In the genomic region with DNA sequence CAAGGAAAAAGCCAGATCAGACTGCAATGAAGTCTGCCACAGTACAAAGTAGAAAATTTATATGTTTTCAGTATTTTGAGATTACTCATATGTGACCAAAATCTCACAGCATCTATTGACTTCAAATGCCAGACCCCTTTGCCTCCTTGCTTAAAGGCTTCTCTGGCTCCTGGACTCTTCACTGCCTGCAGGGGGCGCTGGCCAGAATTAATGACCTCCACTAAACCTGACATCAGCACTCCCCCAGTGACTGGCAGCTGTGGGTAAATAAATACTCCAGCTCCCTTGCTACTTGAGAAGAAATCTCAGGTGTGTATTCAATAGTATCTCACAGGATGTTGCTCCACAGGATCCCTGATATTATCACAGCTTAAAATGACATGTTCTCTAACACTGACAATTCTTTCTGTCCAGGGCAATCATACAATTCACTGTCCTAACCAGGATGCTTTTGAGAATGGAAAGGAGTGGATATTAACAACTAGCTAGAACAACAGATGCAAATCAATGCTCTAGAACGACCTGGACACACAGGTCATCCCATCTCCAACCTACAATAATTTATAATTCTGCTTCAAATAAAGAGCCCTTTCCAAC, we compare ENCODE assay signal across 8 cellular contexts. TPM values are rescaled to one million over a fixed set of nuclear protein-coding genes. Genes with fewer than 3 reads are reported as not detected.
DNase-seq lines count a peak whose midpoint lies in the region; ATAC-seq and TF ChIP-seq lines count a peak whose summit lies in the region.

No MANE protein-coding gene starts in this region.

- intact Hi-C loops in natural killer cell (cut with micrococcal nuclease), result no loop called here
- intact Hi-C loops in transverse colon (cut with DNase I; ENCODE audit: low total_unique reads), result no loop called here

- WGBS in transverse colon (ENCODE audit: low coverage in 1 of 2), 2 donors, result 24 to 40% methylated on average over 2 of the region's 2 CpGs

- no peak overlapping the region for H3K4me3 ChIP-seq in transverse colon

- peak; percentile 73 for TF ChIP-seq CTCF in natural killer cell (IDR thresholded peaks at IDR 0.05)
- TF ChIP-seq CTCF in transverse colon (IDR thresholded peaks at IDR 0.05), result peak; percentile 55 to 67 (median 64)

- no peak overlapping the region for H3K27ac ChIP-seq in transverse colon

- TF ChIP-seq EP300 in transverse colon (IDR thresholded peaks at IDR 0.05; ENCODE audit: low read depth), result no peak

- no peak overlapping the region for H3K4me3 Mint-ChIP-seq in natural killer cell
- H3K4me3 Mint-ChIP-seq in natural killer cell treated with Interleukin-12 subunit alpha and Interleukin-12 subunit beta and Interleukin-15 and Interleukin-18, amount 100 ng/mL, for 72 hours, result no peak overlapping the region
- H3K4me3 Mint-ChIP-seq in naive thymus-derived CD8-positive, alpha-beta T cell, result peak overlapping the region in 1 of 10 donors; percentile 45

- H3K9me3 Mint-ChIP-seq in natural killer cell, result no peaks in the 10 kb centered on the region
- no peaks in the 10 kb centered on the region for H3K9me3 Mint-ChIP-seq in natural killer cell treated with Interleukin-12 subunit alpha and Interleukin-12 subunit beta and Interleukin-15 and Interleukin-18, amount 100 ng/mL, for 72 hours
- no peaks in the 10 kb centered on the region for H3K9me3 Mint-ChIP-seq in naive thymus-derived CD8-positive, alpha-beta T cell

- peaks cover 19 to 26% of the 10 kb centered on the region in 2 donors for H3K4me1 Mint-ChIP-seq in natural killer cell
- peaks cover 21 to 27% of the 10 kb centered on the region in 2 donors for H3K4me1 Mint-ChIP-seq in natural killer cell treated with Interleukin-12 subunit alpha and Interleukin-12 subunit beta and Interleukin-15 and Interleukin-18, amount 100 ng/mL, for 72 hours (ENCODE audit: low read depth in 2 of 2)
- H3K4me1 Mint-ChIP-seq in naive thymus-derived CD8-positive, alpha-beta T cell, result peaks cover 4 to 47% (median 37%) of the 10 kb centered on the region in 4 donors

- H3K27ac Mint-ChIP-seq in natural killer cell, result peak overlapping the region in 1 of 2 donors; percentile 51
- H3K27ac Mint-ChIP-seq in natural killer cell treated with Interleukin-12 subunit alpha and Interleukin-12 subunit beta and Interleukin-15 and Interleukin-18, amount 100 ng/mL, for 72 hours, result no peak overlapping the region
- peak overlapping the region in 4 of 10 donors; percentile 27 to 72 (median 34) for H3K27ac Mint-ChIP-seq in naive thymus-derived CD8-positive, alpha-beta T cell

- H3K27me3 ChIP-seq in transverse colon, result no peaks in the 10 kb centered on the region

- H3K36me3 Mint-ChIP-seq in natural killer cell, result no peaks in the 10 kb centered on the region
- H3K36me3 Mint-ChIP-seq in natural killer cell treated with Interleukin-12 subunit alpha and Interleukin-12 subunit beta and Interleukin-15 and Interleukin-18, amount 100 ng/mL, for 72 hours, result peaks cover 19% of the 10 kb centered on the region
- H3K36me3 Mint-ChIP-seq in naive thymus-derived CD8-positive, alpha-beta T cell, result peaks cover 6 to 67% (median 21%) of the 10 kb centered on the region in 3 donors

- in situ Hi-C loops in transverse colon (cut with MboI; ENCODE audit: low pct_ligation_motif_present in 1 of 4, low pct_unique_long_range_greater_than_20kb in 1 of 4, low sequenced_read_pairs in 3 of 4), result no loop called here

- peaks cover 0 to 46% (median 22%) of the 10 kb centered on the region in 4 donors for H3K36me3 ChIP-seq in transverse colon

- POLR2A ChIA-PET in naive thymus-derived CD8-positive, alpha-beta T cell (lab: Charles Lee), result interaction anchor here (0.6 to 1.1 kb wide), 2 partner anchors 15 to 570 kb away, joined by 3 to 4 read pairs; no protein-coding TSS in a partner anchor

- H3K27me3 Mint-ChIP-seq in natural killer cell (ENCODE audit: low read depth in 2 of 2), result no peaks in the 10 kb centered on the region
- no peaks in the 10 kb centered on the region for H3K27me3 Mint-ChIP-seq in natural killer cell treated with Interleukin-12 subunit alpha and Interleukin-12 subunit beta and Interleukin-15 and Interleukin-18, amount 100 ng/mL, for 72 hours
- H3K27me3 Mint-ChIP-seq in naive thymus-derived CD8-positive, alpha-beta T cell, result no peaks in the 10 kb centered on the region

- H3K9me3 ChIP-seq in transverse colon, result no peaks in the 10 kb centered on the region

- peaks cover 9 to 21% (median 12%) of the 10 kb centered on the region in 4 donors for H3K4me1 ChIP-seq in transverse colon

- TF ChIP-seq POLR2A in transverse colon (IDR thresholded peaks at IDR 0.05), result no peak

- ATAC-seq in natural killer cell, result peak in 1 of 3 donors; percentile 21
- no peak for ATAC-seq in natural killer cell treated with Interleukin-12 subunit alpha and Interleukin-12 subunit beta and Interleukin-15 and Interleukin-18, amount 100 ng/mL, for 72 hours
- ATAC-seq in naive thymus-derived CD8-positive, alpha-beta T cell, result peak in 1 of 2 donors; percentile 18
- no peak for ATAC-seq in GM19351 (IDR thresholded peaks at IDR 0.05; ENCODE audit: unreplicated experiment)

- DNase-seq in natural killer cell (peak; percentile 52), NCI-H510A treated with DMSO at 0.1 percent for 48 hours (lab: John Stamatoyannopoulos, UW) (peak; percentile 68), dermis microvascular lymphatic vessel endothelial cell (ENCODE audit: low read depth in 2 of 2) (peak; percentile 48 to 78), transverse colon (peak; percentile 66)
- DNase-seq in natural killer cell treated with Interleukin-12 subunit alpha and Interleukin-12 subunit beta and Interleukin-15 and Interleukin-18, amount 100 ng/mL, for 72 hours (ENCODE audit: low spot score), result no peak
- peak; percentile 60 to 62 for DNase-seq in activated CD4-positive, alpha-beta T cell treated with anti-CD3 and anti-CD28 coated beads for 4 hours
- DNase-seq in naive thymus-derived CD8-positive, alpha-beta T cell, result peak in 9 of 10 donors; percentile 35 to 52 (median 48)

RNA-seq across cellular contexts. Expression of a gene that starts 4.0 kb away (rescaled TPM):
- total RNA-seq in natural killer cell (100 to 1,000 TPM; 148 to 164 (median 150) TPM), dermis microvascular lymphatic vessel endothelial cell (121 and 128 TPM in 2 replicates), transverse colon (100 to 1,000 TPM in 3 of 4 donors, 10 to 100 TPM in 1; 78.2 to 199 (median 120) TPM)
- total RNA-seq in natural killer cell treated with Interleukin-12 subunit alpha and Interleukin-12 subunit beta and Interleukin-15 and Interleukin-18, amount 100 ng/mL, for 72 hours, result 100 to 1,000 TPM; 106 to 134 TPM
- 100 to 1,000 TPM; 103 to 109 TPM for total RNA-seq in naive thymus-derived CD8-positive, alpha-beta T cell
- polyA plus RNA-seq in naive thymus-derived CD8-positive, alpha-beta T cell, result 100 to 1,000 TPM; 106 to 124 (median 123) TPM

RNA-seq across cellular contexts. Expression of a gene that starts 13.2 kb away (rescaled TPM):
- total RNA-seq in natural killer cell (10 to 100 TPM; 82.8 to 92.5 (median 90.6) TPM), dermis microvascular lymphatic vessel endothelial cell (58.9 and 60.8 TPM in 2 replicates), transverse colon (100 to 1,000 TPM in 1 of 4 donors, 10 to 100 TPM in 3; 37.0 to 131 (median 60.4) TPM)
- 100 to 1,000 TPM; 152 to 251 TPM for total RNA-seq in natural killer cell treated with Interleukin-12 subunit alpha and Interleukin-12 subunit beta and Interleukin-15 and Interleukin-18, amount 100 ng/mL, for 72 hours
- 10 to 100 TPM; 65.3 to 67.3 TPM for total RNA-seq in naive thymus-derived CD8-positive, alpha-beta T cell
- polyA plus RNA-seq in naive thymus-derived CD8-positive, alpha-beta T cell, result 100 to 1,000 TPM; 117 to 123 (median 120) TPM

RNA-seq across cellular contexts. Expression of a gene that starts 21.4 kb away (rescaled TPM):
- total RNA-seq in natural killer cell (not detected), dermis microvascular lymphatic vessel endothelial cell (not detected in 2 replicates), transverse colon (1 to 10 TPM in 1 of 4 donors, under 1 TPM in 1, not detected in 2; 0.48 to 1.5 TPM)
- total RNA-seq in natural killer cell treated with Interleukin-12 subunit alpha and Interleukin-12 subunit beta and Interleukin-15 and Interleukin-18, amount 100 ng/mL, for 72 hours, result not detected
- not detected for total RNA-seq in naive thymus-derived CD8-positive, alpha-beta T cell
- polyA plus RNA-seq in naive thymus-derived CD8-positive, alpha-beta T cell, result under 1 TPM; 0.12 to 0.52 (median 0.24) TPM

RNA-seq across cellular contexts. Expression of a gene that starts 21.5 kb away (rescaled TPM):
- total RNA-seq in natural killer cell, result 10 to 100 TPM; 12.9 to 19.3 (median 13.1) TPM
- total RNA-seq in natural killer cell treated with Interleukin-12 subunit alpha and Interleukin-12 subunit beta and Interleukin-15 and Interleukin-18, amount 100 ng/mL, for 72 hours, result 10 to 100 TPM; 41.6 to 48.0 TPM
- 60.1 and 67.0 TPM in 2 replicates for total RNA-seq in dermis microvascular lymphatic vessel endothelial cell
- 10 to 100 TPM; 26.7 to 27.0 TPM for total RNA-seq in naive thymus-derived CD8-positive, alpha-beta T cell
- polyA plus RNA-seq in naive thymus-derived CD8-positive, alpha-beta T cell, result 100 to 1,000 TPM; 106 to 119 (median 118) TPM
- 100 to 1,000 TPM; 128 to 400 (median 171) TPM for total RNA-seq in transverse colon

RNA-seq across cellular contexts. Expression of a gene that starts 24.3 kb away (rescaled TPM):
- total RNA-seq in natural killer cell, result 1 to 10 TPM; 3.0 to 3.9 (median 3.5) TPM
- total RNA-seq in natural killer cell treated with Interleukin-12 subunit alpha and Interleukin-12 subunit beta and Interleukin-15 and Interleukin-18, amount 100 ng/mL, for 72 hours, result 1 to 10 TPM; 3.5 to 5.3 TPM
- total RNA-seq in dermis microvascular lymphatic vessel endothelial cell, result 0.25 and 0.26 TPM in 2 replicates
- 1 to 10 TPM; 4.0 to 4.2 TPM for total RNA-seq in naive thymus-derived CD8-positive, alpha-beta T cell
- under 1 TPM; 0.06 to 0.63 (median 0.12) TPM for polyA plus RNA-seq in naive thymus-derived CD8-positive, alpha-beta T cell
- 1 to 10 TPM in 2 of 4 donors, under 1 TPM in 2; 0.55 to 6.0 (median 1.1) TPM for total RNA-seq in transverse colon
